Comparison of ENCODE assay signal across 8 cellular contexts in genomic region chr1:154809436-154810413, GRCh38.
DNase-seq lines count a peak whose midpoint lies in the region; ATAC-seq, FAIRE-seq and TF ChIP-seq lines count a peak whose summit lies in the region.

No MANE protein-coding gene starts in this region.

- H3K4me1 ChIP-seq in keratinocyte (ENCODE audit: control insufficient read depth, extremely low read depth, insufficient read depth, low read length), result peaks cover 25% of the 10 kb centered on the region
- H3K4me1 ChIP-seq in A673 (ENCODE audit: insufficient read depth, low read length, poor library complexity, severe bottlenecking), result peaks cover 25% of the 10 kb centered on the region

- no peak for ATAC-seq in WTC11
- no peak for ATAC-seq in HG03108 (IDR thresholded peaks at IDR 0.05; ENCODE audit: unreplicated experiment)

- H3K36me3 Mint-ChIP-seq in WTC11, result no peaks in the 10 kb centered on the region

- CTCF ChIA-PET in WTC11 (lab: Charles Lee) (interaction anchor here (4.5 kb wide), 1 partner anchor 10 kb away, joined by 24 read pairs; no protein-coding TSS in a partner anchor), A673 (lab: Charles Lee) (no interaction called here)

- TF ChIP-seq CTCF in WTC11 (IDR thresholded peaks at IDR 0.05) (no peak), keratinocyte (optimal IDR thresholded peaks at IDR 0.05 in 1 of 3, IDR thresholded peaks at IDR 0.05 in 1 of 3, conservative IDR thresholded peaks at IDR 0.05 in 1 of 3; ENCODE audit: extremely low read depth in 1 of 3, insufficient read depth in 2 of 3, low read length in 3 of 3) (no peak), A673 (conservative IDR thresholded peaks at IDR 0.05; ENCODE audit: low read depth, low read length) (no peak)

- no TSS peak for BruUV-seq in A673 (replicated peaks; lab: Mats Ljungman, UMichigan)

- H2AFZ ChIP-seq in keratinocyte (ENCODE audit: control insufficient read depth, low read length), result no peak overlapping the region

- H3K27ac Mint-ChIP-seq in WTC11, result peak overlapping the region; percentile 31

- H3K4me1 Mint-ChIP-seq in WTC11, result peaks cover 43% of the 10 kb centered on the region

- H3K27ac ChIP-seq in keratinocyte (ENCODE audit: control insufficient read depth, insufficient read depth, low read length), result no peak overlapping the region
- no peak overlapping the region for H3K27ac ChIP-seq in A673 (ENCODE audit: low read depth, low read length, poor library complexity, severe bottlenecking)

- H3K9me1 ChIP-seq in keratinocyte (ENCODE audit: control insufficient read depth, extremely low read depth, insufficient read depth, low read length), result no peaks in the 10 kb centered on the region

- no peak overlapping the region for H3K9ac ChIP-seq in keratinocyte (ENCODE audit: control insufficient read depth, extremely low read depth, insufficient read depth, low read length)

- no peaks in the 10 kb centered on the region for H4K20me1 ChIP-seq in keratinocyte (ENCODE audit: control insufficient read depth, extremely low read depth, insufficient read depth, low read length)

- H3K79me2 ChIP-seq in keratinocyte (ENCODE audit: control insufficient read depth, insufficient read depth, low read length), result no peaks in the 10 kb centered on the region

- H3K27me3 ChIP-seq in keratinocyte (ENCODE audit: control insufficient read depth, extremely low read depth, insufficient read depth, low read length) (peaks cover 32% of the 10 kb centered on the region), A673 (replicated peaks; ENCODE audit: insufficient read depth, low read depth, low read length, poor library complexity) (no peaks in the 10 kb centered on the region)

- peak; percentile 21 for DNase-seq in stimulated activated CD4-positive, alpha-beta T cell treated with anti-CD3 and anti-CD28 coated beads, Interleukin-1b, Interleukin-23, amount 100 ng/mL, for 48 hours
- no peak for DNase-seq in stimulated activated CD4-positive, alpha-beta T cell treated with anti-CD3 and anti-CD28 coated beads, Interleukin-4, amount 100 ng/mL, for 1 hour
- no peak for DNase-seq in WTC11 (ENCODE audit: low spot score)
- no peak for DNase-seq in keratinocyte (ENCODE audit: low read depth, low spot score)
- DNase-seq in COR-L47 (lab: John Stamatoyannopoulos, UW), result no peak
- no peak for DNase-seq in A673 (ENCODE audit: low spot score)
- no peak for DNase-seq in inferior parietal cortex (ENCODE audit: extremely low spot score)

- no peaks in the 10 kb centered on the region for H3K9me3 Mint-ChIP-seq in WTC11

- no peaks in the 10 kb centered on the region for H3K9me3 ChIP-seq in keratinocyte (ENCODE audit: control insufficient read depth, low read depth, low read length)
- H3K9me3 ChIP-seq in A673 (ENCODE audit: low read depth, low read length, poor library complexity, severe bottlenecking), result no peaks in the 10 kb centered on the region

- dilution Hi-C loops in keratinocyte (cut with MboI; ENCODE audit: extremely low pct_ligation_motif_present, low sequenced_read_pairs), result no loop called here

- H3K4me3 ChIP-seq in keratinocyte (ENCODE audit: control insufficient read depth in 2 of 3, extremely low read depth in 1 of 3, insufficient read depth in 2 of 3, low read depth in 1 of 3, low read length in 3 of 3) (no peak overlapping the region), A673 (ENCODE audit: low read depth, low read length, poor library complexity, severe bottlenecking) (no peak overlapping the region)

- H3K27me3 Mint-ChIP-seq in WTC11 (ENCODE audit: low read depth), result no peaks in the 10 kb centered on the region; the same call in 1 of the 2 replicates

- H3K36me3 ChIP-seq in keratinocyte (ENCODE audit: control insufficient read depth in 2 of 2, extremely low read depth in 1 of 2, insufficient read depth in 2 of 2, low read length in 2 of 2) (no peaks in the 10 kb centered on the region), A673 (ENCODE audit: insufficient read depth, low read length, poor library complexity, severe bottlenecking) (no peaks in the 10 kb centered on the region)

- POLR2A ChIA-PET in WTC11 (lab: Charles Lee) (interaction anchor here (0.5 to 0.7 kb wide), 3 partner anchors 16 to 143 kb away, joined by 3 to 4 read pairs (median 3); no protein-coding TSS in a partner anchor), A673 (lab: Charles Lee; ENCODE audit: low non-redundant PET) (no interaction called here)

- H3K4me2 ChIP-seq in keratinocyte (ENCODE audit: control insufficient read depth, extremely low read depth, insufficient read depth, low read depth, low read length), result peak overlapping the region; percentile 8

- intact Hi-C loops in A673 (cut with micrococcal nuclease; ENCODE audit: unreplicated experiment), result no loop called here

- no peak overlapping the region for H3K4me3 Mint-ChIP-seq in WTC11

- peak; percentile 94 for FAIRE-seq in keratinocyte (lab: Jason Lieb, UNC)

TF ChIP-seq in WTC11, 78 proteins besides CTCF, POLR2A, EP300 and RAD21:
- TF ChIP-seq SMAD3 (CRISPR knock-in tag; IDR thresholded peaks at IDR 0.05; ENCODE audit: borderline replicate concordance), result no peak
- no peak for TF ChIP-seq ZBTB43 (CRISPR knock-in tag; IDR thresholded peaks at IDR 0.05)
